In the genomic region with DNA sequence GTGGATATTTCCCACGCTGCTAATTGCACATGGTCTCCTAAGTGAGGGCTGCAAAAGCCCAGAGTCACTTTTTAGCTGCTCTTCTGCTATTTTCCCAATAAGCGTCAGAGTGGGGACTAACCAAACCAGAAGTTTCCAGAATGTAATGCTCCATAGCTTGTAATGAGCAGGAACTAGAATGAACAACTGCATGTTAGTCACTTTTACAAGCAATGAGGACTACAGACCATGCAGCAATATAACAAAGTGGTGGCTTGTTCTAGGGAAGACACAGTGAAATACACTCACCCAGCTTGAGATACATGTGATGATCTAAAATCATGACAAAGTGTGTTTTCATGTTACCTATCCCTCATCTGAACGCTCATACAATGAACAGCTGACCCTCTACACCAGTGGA, we compare ENCODE assay signal across 19 cellular contexts.
DNase-seq lines count a peak whose midpoint lies in the region; ATAC-seq, FAIRE-seq and TF ChIP-seq lines count a peak whose summit lies in the region.
"Had no signal": no experiment of that assay in that cellular context is flagged by ENCODE, and none has a peak within 500 bp of the region (broad histone marks: within the 10 kb centered on the region; RNA-seq: fewer than 3 reads in every experiment).

No MANE protein-coding gene starts in this region.

- no peak for DNase-seq in activated naive CD4-positive, alpha-beta T cell treated with anti-CD3 and anti-CD28 coated beads, Interleukin-2, amount 50 U/mL, for 72 hours (ENCODE audit: low spot score in 2 of 2)
- no peak for DNase-seq in activated naive CD4-positive, alpha-beta T cell (lab: John Stamatoyannopoulos, UW)
- DNase-seq in OCI-LY7 (ENCODE audit: low spot score) (no peak), left lung (no peak), germinal center (ENCODE audit: low spot score) (no peak), frontal cortex (ENCODE audit: low spot score in 2 of 2) (no peak)
- DNase-seq in stimulated activated CD4-positive, alpha-beta T cell treated with anti-CD3 and anti-CD28 coated beads, Interleukin-1b, Interleukin-23, amount 100 ng/mL, for 48 hours, result no peak
- DNase-seq: activated CD8-positive, alpha-beta memory T cell treated with anti-CD3 and anti-CD28 coated beads, Interleukin-2, amount 50 U/mL, for 4 hours; activated naive CD4-positive, alpha-beta T cell treated with Interleukin-2 at 50 U/mL for 16 hours; body of pancreas; IMR-90; NCI-H2029; SHP77 treated with DMSO at 0.1 percent for 48 hours; upper lobe of left lung had no signal

- peak overlapping the region; percentile 73; the same call in 1 of the 2 replicates for H3K4me2 ChIP-seq in OCI-LY7 (ENCODE audit: low read length)

- H3K27ac ChIP-seq in OCI-LY7 (ENCODE audit: low read depth, low read length, poor library complexity, severe bottlenecking), result no peak overlapping the region
- no peak overlapping the region for H3K27ac ChIP-seq in left lung
- H3K27ac ChIP-seq: body of pancreas, upper lobe of left lung had no signal

- H3K36me3 ChIP-seq in OCI-LY7 (ENCODE audit: insufficient read depth, low read length), result no peaks in the 10 kb centered on the region
- H3K36me3 ChIP-seq in left lung, result no peaks in the 10 kb centered on the region
- H3K36me3 ChIP-seq: HAP-1, upper lobe of left lung had no signal

- H3K9me2 ChIP-seq in OCI-LY7 (ENCODE audit: insufficient read depth, low read length), result no peaks in the 10 kb centered on the region

- intact Hi-C loops in OCI-LY7 (cut with micrococcal nuclease; ENCODE audit: unreplicated experiment) (no loop called here), left lung (cut with DNase I) (no loop called here)

- H3K9me3 ChIP-seq in OCI-LY7 (ENCODE audit: low read length) (no peaks in the 10 kb centered on the region), left lung (no peaks in the 10 kb centered on the region)
- H3K9me3 ChIP-seq: body of pancreas, HAP-1, upper lobe of left lung had no signal

- ATAC-seq in activated naive CD4-positive, alpha-beta T cell treated with anti-CD3 and anti-CD28 coated beads, Interleukin-2, amount 50 U/mL, for 72 hours, result peak; percentile 22 to 62
- peak; percentile 32 for ATAC-seq in left lung
- ATAC-seq in GM19455 (IDR thresholded peaks at IDR 0.05; ENCODE audit: unreplicated experiment), result no peak
- ATAC-seq: body of pancreas; stimulated activated memory B cell treated with anti-CD40 and anti-IgM and Interleukin-4, amounts not matched to agents 10 μg/mL and 1 μg/mL and 100 μg/mL, for 72 hours had no signal

- peak overlapping the region; percentile 57 for H2AFZ ChIP-seq in OCI-LY7 (ENCODE audit: low read length)

- H3K36me3 Mint-ChIP-seq in activated naive CD4-positive, alpha-beta T cell treated with anti-CD3 and anti-CD28 coated beads, Interleukin-2, amount 50 U/mL, for 72 hours, result peaks cover 0 to 4% of the 10 kb centered on the region in 2 donors
- H3K36me3 Mint-ChIP-seq: stimulated activated memory B cell treated with anti-CD40 and anti-IgM and Interleukin-4, amounts not matched to agents 10 μg/mL and 1 μg/mL and 100 μg/mL, for 72 hours had no signal

- H3K4me3 ChIP-seq in OCI-LY7 (ENCODE audit: low read depth, low read length, poor library complexity, severe bottlenecking), result no peak overlapping the region
- no peak overlapping the region for H3K4me3 ChIP-seq in left lung
- H3K4me3 ChIP-seq: body of pancreas, HAP-1, upper lobe of left lung had no signal

- H3K79me2 ChIP-seq in OCI-LY7 (ENCODE audit: insufficient read depth, low read depth, low read length), result no peaks in the 10 kb centered on the region

- no peaks in the 10 kb centered on the region for H3K9me3 Mint-ChIP-seq in activated naive CD4-positive, alpha-beta T cell treated with anti-CD3 and anti-CD28 coated beads, Interleukin-2, amount 50 U/mL, for 72 hours
- H3K9me3 Mint-ChIP-seq: neural crest cell; stimulated activated memory B cell treated with anti-CD40 and anti-IgM and Interleukin-4, amounts not matched to agents 10 μg/mL and 1 μg/mL and 100 μg/mL, for 72 hours had no signal

- H3K27ac Mint-ChIP-seq in activated naive CD4-positive, alpha-beta T cell treated with anti-CD3 and anti-CD28 coated beads, Interleukin-2, amount 50 U/mL, for 72 hours, result no peak overlapping the region
- H3K27ac Mint-ChIP-seq: stimulated activated memory B cell treated with anti-CD40 and anti-IgM and Interleukin-4, amounts not matched to agents 10 μg/mL and 1 μg/mL and 100 μg/mL, for 72 hours had no signal

- no peak for TF ChIP-seq CTCF in OCI-LY7 (conservative IDR thresholded peaks at IDR 0.05; ENCODE audit: low read length)
- TF ChIP-seq CTCF in left lung (IDR thresholded peaks at IDR 0.05), result no peak

- CTCF ChIA-PET in OCI-LY7 (lab: Charles Lee; ENCODE audit: unreplicated experiment), result interaction anchor here (0.6 kb wide), 1 partner anchor 482 kb away, joined by 3 read pairs; no protein-coding TSS in a partner anchor

- H3K4me1 ChIP-seq in OCI-LY7 (ENCODE audit: insufficient read depth, low read length, poor library complexity, severe bottlenecking) (peaks cover 40% of the 10 kb centered on the region), left lung (peaks cover 0 to 14% of the 10 kb centered on the region in 2 donors)
- H3K4me1 ChIP-seq: body of pancreas, HAP-1 had no signal

- no peaks in the 10 kb centered on the region for H3K27me3 ChIP-seq in left lung
- H3K27me3 ChIP-seq: body of pancreas, upper lobe of left lung had no signal

- FAIRE-seq in frontal cortex (lab: Jason Lieb, UNC), result no peak
- FAIRE-seq: colon had no signal

- POLR2A ChIA-PET in OCI-LY7 (lab: Charles Lee), result interaction anchor here (0.6 kb wide), 1 partner anchor 126 kb away, joined by 3 read pairs; no protein-coding TSS in a partner anchor

- no TSS peak for BruUV-seq in OCI-LY7 (replicated peaks; lab: Mats Ljungman, UMichigan)

- no peaks in the 10 kb centered on the region for H4K20me1 ChIP-seq in OCI-LY7 (ENCODE audit: insufficient read depth, low read length)
